ENCODE assay signal across 30 cellular contexts in the genomic region with DNA sequence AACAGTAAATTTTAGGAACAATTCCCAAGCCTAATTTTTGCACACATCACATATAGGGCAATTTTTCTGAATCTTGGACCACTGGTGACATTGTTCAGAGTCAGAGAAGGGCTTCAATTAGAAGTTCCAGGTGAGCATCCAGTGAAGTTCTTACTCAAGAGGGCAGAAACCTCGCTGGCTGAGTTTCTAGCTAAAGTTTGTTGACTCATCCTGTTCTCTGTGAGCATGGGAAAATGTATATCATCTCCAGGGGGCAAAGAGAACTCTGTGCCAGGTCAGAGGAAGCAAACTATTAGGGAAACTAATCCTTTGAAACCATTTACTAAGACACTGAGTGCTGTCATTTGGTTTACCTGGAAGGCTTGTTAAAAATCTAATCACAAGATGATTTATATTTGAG.
A peak's percentile ranks its signal among the peaks of the same experiment; 100 is the strongest.
DNase-seq lines count a peak whose midpoint lies in the region; ATAC-seq and TF ChIP-seq lines count a peak whose summit lies in the region.
"Had no signal": no experiment of that assay in that cellular context is flagged by ENCODE, and none has a peak within 500 bp of the region (broad histone marks: within the 10 kb centered on the region; RNA-seq: fewer than 3 reads in every experiment).

No MANE protein-coding gene starts in this region.

- H3K4me3 ChIP-seq in brain microvascular endothelial cell (ENCODE audit: low read depth, low read length), result no peak overlapping the region
- H3K4me3 ChIP-seq: A549, ascending aorta, GM12878, prostate gland, tibial artery had no signal

- no peak for ATAC-seq in HG02759 (IDR thresholded peaks at IDR 0.05; ENCODE audit: unreplicated experiment)
- ATAC-seq: A549; GM12878; naive thymus-derived CD8-positive, alpha-beta T cell; sciatic nerve; T-cell had no signal

- H3K27ac ChIP-seq in brain microvascular endothelial cell, result no peak overlapping the region
- H3K27ac ChIP-seq: A549, ascending aorta, prostate gland, tibial artery had no signal

- in situ Hi-C loops in brain microvascular endothelial cell (cut with HindIII; ENCODE audit: low pct_ligation_motif_present, low sequenced_read_pairs), result no loop called here

- H3K27me3 ChIP-seq in brain microvascular endothelial cell (replicated peaks), result no peaks in the 10 kb centered on the region
- H3K27me3 ChIP-seq: ascending aorta, tibial artery had no signal

- no peak for TF ChIP-seq CTCF in brain microvascular endothelial cell (IDR thresholded peaks at IDR 0.05; ENCODE audit: low read depth, low read length, missing control alignments)

- DNase-seq in Daoy (ENCODE audit: low read depth) (peak; percentile 64), M059J (ENCODE audit: low read depth) (peak; percentile 42), brain microvascular endothelial cell (peak; percentile 42), glomerular visceral epithelial cell (ENCODE audit: extremely low spot score) (peak; percentile 15), GF-D8 (lab: John Stamatoyannopoulos, UW) (no peak), NCI-H82 treated with DMSO at 0.1 percent for 48 hours (lab: John Stamatoyannopoulos, UW; ENCODE audit: unreplicated experiment) (no peak), mucosa of gallbladder (ENCODE audit: low spot score) (no peak)
- DNase-seq: activated B cell treated with CpG ODN at 0.5 μM for 24 hours; activated effector memory CD4-positive, alpha-beta T cell treated with anti-CD3 and anti-CD28 coated beads, Interleukin-2, amount 50 U/mL, for 16 hours; activated naive CD8-positive, alpha-beta T cell treated with anti-CD3 and anti-CD28 coated beads for 36 hours; activated T-cell treated with anti-CD3 and anti-CD28 coated beads, Interleukin-2, amount 50 U/mL, for 24 hours; effector CD4-positive, alpha-beta T cell; H9; kidney; naive thymus-derived CD8-positive, alpha-beta T cell; NCI-H1105; NCI-H187 treated with DMSO at 0.1 percent for 48 hours; NCI-H2171; NCI-H510A treated with DMSO at 0.1 percent for 48 hours; nucleus accumbens; OCI-M1; stimulated activated CD4-positive, alpha-beta T cell treated with anti-CD3 and anti-CD28 coated beads, Interleukin-4, amount 100 ng/mL, for 24 hours; T-cell; tibial artery had no signal

- H3K36me3 ChIP-seq in brain microvascular endothelial cell (replicated peaks), result no peaks in the 10 kb centered on the region
- H3K36me3 ChIP-seq: ascending aorta, prostate gland, tibial artery had no signal

Comparison
In these comparisons a context has a peak if more than half of its experiments do, and no peak if none do; other contexts are left out.
1. DNase-seq: peak in Daoy (single experiment), M059J (single experiment), brain microvascular endothelial cell (single experiment) and glomerular visceral epithelial cell (single experiment); none in GF-D8 (single experiment), NCI-H82 treated with DMSO at 0.1 percent for 48 hours (single experiment) and mucosa of gallbladder (single experiment).